ENCODE assay signal across 9 cellular contexts in genomic region chr9:83977196-83977595, GRCh38. TPM values are rescaled to one million over a fixed set of nuclear protein-coding genes. Genes with fewer than 3 reads are reported as not detected.
DNase-seq lines count a peak whose midpoint lies in the region; ATAC-seq and TF ChIP-seq lines count a peak whose summit lies in the region.
"Had no signal": no experiment of that assay in that cellular context is flagged by ENCODE, and none has a peak within 500 bp of the region (broad histone marks: within the 10 kb centered on the region; RNA-seq: fewer than 3 reads in every experiment).

No MANE protein-coding gene starts in this region.

- H3K27ac ChIP-seq in CD4-positive, alpha-beta memory T cell (ENCODE audit: low read depth, low read length): peak overlapping the region; percentile 98
- H3K27ac ChIP-seq in MM.1S (ENCODE audit: low read length) (no peak overlapping the region), coronary artery (no peak overlapping the region), neural cell (ENCODE audit: low read length) (no peak overlapping the region)

- TF ChIP-seq CTCF in MM.1S (IDR thresholded peaks at IDR 0.05; ENCODE audit: low read length): no peak
- TF ChIP-seq CTCF in coronary artery (IDR thresholded peaks at IDR 0.05): no peak
- TF ChIP-seq CTCF in neural cell (IDR thresholded peaks at IDR 0.05; ENCODE audit: poor library complexity, severe bottlenecking): no peak

- no peak for TF ChIP-seq EP300 in neural cell (conservative IDR thresholded peaks at IDR 0.05; ENCODE audit: poor library complexity, severe bottlenecking)

- H3K27me3 ChIP-seq in CD4-positive, alpha-beta memory T cell (ENCODE audit: insufficient read depth, low read length): no peaks in the 10 kb centered on the region
- no peaks in the 10 kb centered on the region for H3K27me3 ChIP-seq in MM.1S (replicated peaks; ENCODE audit: insufficient read depth, low read length)
- H3K27me3 ChIP-seq in neural cell (ENCODE audit: insufficient read depth, low read depth, low read length): no peaks in the 10 kb centered on the region

- intact Hi-C loops in CD4-positive, alpha-beta memory T cell (cut with micrococcal nuclease): no loop called here

- H3F3A ChIP-seq in MM.1S (ENCODE audit: insufficient read depth, low read length) (peaks cover 50% of the 10 kb centered on the region), neural cell (ENCODE audit: insufficient read depth, low read length, poor library complexity, severe bottlenecking) (peaks cover 8% of the 10 kb centered on the region)

- CTCF ChIA-PET in CD4-positive, alpha-beta memory T cell (lab: Charles Lee; ENCODE audit: partially characterized antibody): interaction anchor here (0.9 to 1.5 kb wide), 4 partner anchors 17 to 356 kb away, joined by 3 to 6 read pairs (median 4); partner anchors contain the start of gene UBQLN1

- POLR2A ChIA-PET in CD4-positive, alpha-beta memory T cell (lab: Charles Lee; ENCODE audit: partially characterized antibody): interaction anchor here (1.5 to 2.1 kb wide), 2 partner anchors 10 to 19 kb away, joined by 6 read pairs; no protein-coding TSS in a partner anchor

- H3K4me3 Mint-ChIP-seq in CD4-positive, alpha-beta memory T cell: peak overlapping the region; percentile 94 to 100 (median 100)

- H3K36me3 ChIP-seq in CD4-positive, alpha-beta memory T cell (ENCODE audit: insufficient read depth, low read length): peaks cover 56% of the 10 kb centered on the region
- H3K36me3 ChIP-seq in MM.1S (replicated peaks; ENCODE audit: insufficient read depth, low read length): peaks cover 55% of the 10 kb centered on the region
- peaks cover 22% of the 10 kb centered on the region for H3K36me3 ChIP-seq in neural cell (ENCODE audit: insufficient read depth, low read length)

- H3K9ac ChIP-seq in MM.1S (ENCODE audit: low read length): no peak overlapping the region
- H3K9ac ChIP-seq in neural cell (ENCODE audit: low read length): peak overlapping the region; percentile 100

- no peaks in the 10 kb centered on the region for H3K9me3 ChIP-seq in CD4-positive, alpha-beta memory T cell (ENCODE audit: control insufficient read depth in 1 of 2, low read length in 2 of 2)
- H3K9me3 ChIP-seq in MM.1S (replicated peaks; ENCODE audit: insufficient read depth, low read length) (no peaks in the 10 kb centered on the region), neural cell (ENCODE audit: low read length) (no peaks in the 10 kb centered on the region)

- H3K27ac Mint-ChIP-seq in CD4-positive, alpha-beta memory T cell: peak overlapping the region in 6 of 7 donors; percentile 41 to 100 (median 99)

- no peak overlapping the region for H2AFZ ChIP-seq in MM.1S (ENCODE audit: low read length)
- no peak overlapping the region for H2AFZ ChIP-seq in neural cell (ENCODE audit: low read depth, low read length)

- peaks cover 96% of the 10 kb centered on the region for H3K79me2 ChIP-seq in MM.1S (ENCODE audit: low read length)
- H3K79me2 ChIP-seq in neural cell (replicated peaks; ENCODE audit: insufficient read depth, low read length): peaks cover 80% of the 10 kb centered on the region

- H3K9me2 ChIP-seq in MM.1S (replicated peaks; ENCODE audit: insufficient read depth, low read length) (no peaks in the 10 kb centered on the region), neural cell (ENCODE audit: insufficient read depth, low read length) (no peaks in the 10 kb centered on the region)

- H3K27me3 Mint-ChIP-seq in CD4-positive, alpha-beta memory T cell: no peaks in the 10 kb centered on the region

- H4K20me1 ChIP-seq in MM.1S (ENCODE audit: insufficient read depth, low read length) (peaks cover 69% of the 10 kb centered on the region), neural cell (ENCODE audit: insufficient read depth) (peaks cover 57% of the 10 kb centered on the region)

- peaks cover 61 to 81% of the 10 kb centered on the region in 2 donors for H3K36me3 Mint-ChIP-seq in CD4-positive, alpha-beta memory T cell

- ATAC-seq in HG02759 (IDR thresholded peaks at IDR 0.05; ENCODE audit: unreplicated experiment) (no peak), GM21786 (IDR thresholded peaks at IDR 0.05; ENCODE audit: unreplicated experiment) (no peak)

- H3K9me3 Mint-ChIP-seq in CD4-positive, alpha-beta memory T cell: peaks cover 0 to 5% (median 0%) of the 10 kb centered on the region in 8 donors

- peaks cover 70% of the 10 kb centered on the region for H3K4me1 ChIP-seq in CD4-positive, alpha-beta memory T cell (ENCODE audit: insufficient read depth, low read length)
- H3K4me1 ChIP-seq in MM.1S (ENCODE audit: low read length): peaks cover 17% of the 10 kb centered on the region; the same call in 1 of the 2 replicates

- no peak overlapping the region for H3K4me3 ChIP-seq in CD4-positive, alpha-beta memory T cell (ENCODE audit: low read length in 2 of 2)
- H3K4me3 ChIP-seq in MM.1S (ENCODE audit: low read length) (no peak overlapping the region), coronary artery (peak overlapping the region; percentile 90), neural cell (ENCODE audit: low read length) (peak overlapping the region; percentile 85)

- H3K4me2 ChIP-seq in MM.1S (ENCODE audit: low read depth, low read length) (peak overlapping the region; percentile 84; the same call in 1 of the 2 replicates), neural cell (ENCODE audit: low read length) (peak overlapping the region; percentile 71)

- no peak for DNase-seq in CD4-positive, alpha-beta memory T cell
- no peak for DNase-seq in MM.1S
- no peak for DNase-seq in coronary artery (ENCODE audit: low spot score)
- DNase-seq in NOMO-1 (lab: John Stamatoyannopoulos, UW; ENCODE audit: unreplicated experiment in 2 of 2): no peak
- DNase-seq in COLO668 (lab: John Stamatoyannopoulos, UW; ENCODE audit: unreplicated experiment): no peak
- DNase-seq: NCI-H1436 treated with DMSO at 0.1 percent for 48 hours had no signal

- peaks cover 36 to 88% (median 46%) of the 10 kb centered on the region in 4 donors for H3K4me1 Mint-ChIP-seq in CD4-positive, alpha-beta memory T cell

- no peak for TF ChIP-seq RAD21 in neural cell (conservative IDR thresholded peaks at IDR 0.05)

TF ChIP-seq in neural cell, 6 proteins besides CTCF, POLR2A, EP300 and RAD21:
- no peak for TF ChIP-seq REST (IDR thresholded peaks at IDR 0.05; ENCODE audit: borderline replicate concordance)
- no peak for TF ChIP-seq TAF1 (IDR thresholded peaks at IDR 0.05; ENCODE audit: low read depth)
- no peak for TF ChIP-seq SMC3 (conservative IDR thresholded peaks at IDR 0.05; ENCODE audit: poor library complexity)
- TF ChIP-seq MXI1 (conservative IDR thresholded peaks at IDR 0.05; ENCODE audit: poor library complexity, severe bottlenecking): no peak
- TF ChIP-seq EZH2 (IDR thresholded peaks at IDR 0.05; ENCODE audit: borderline replicate concordance, insufficient read depth, low read length, poor library complexity, severe bottlenecking): no peak
- no peak for TF ChIP-seq POLR2AphosphoS5 (IDR thresholded peaks at IDR 0.05)

RNA-seq across cellular contexts. Expression of gene HNRNPK, which starts 2.8 kb away (rescaled TPM):
- 100 to 1,000 TPM; 539 to 562 TPM for total RNA-seq in CD4-positive, alpha-beta memory T cell
- 1,000 to 10,000 TPM in 1 of 2 donors, 100 to 1,000 TPM in 1; 898 to 1,109 TPM for polyA plus RNA-seq in CD4-positive, alpha-beta memory T cell
- polyA plus RNA-seq in neural cell: 1,053 and 1,061 TPM in 2 replicates
- 1,004 and 1,065 TPM in 2 replicates for polyA minus RNA-seq in neural cell

RNA-seq across cellular contexts. Expression of gene RMI1, which starts 3.4 kb away (rescaled TPM):
- total RNA-seq in CD4-positive, alpha-beta memory T cell: 1 to 10 TPM; 6.7 to 7.3 TPM
- polyA plus RNA-seq in CD4-positive, alpha-beta memory T cell: 1 to 10 TPM; 5.6 to 6.3 TPM
- 12.9 and 13.1 TPM in 2 replicates for polyA plus RNA-seq in neural cell
- 24.3 and 38.8 TPM in 2 replicates for polyA minus RNA-seq in neural cell

RNA-seq across cellular contexts. Expression of gene KIF27, which starts 56.0 kb away (rescaled TPM):
- 1 to 10 TPM; 4.7 to 5.2 TPM for total RNA-seq in CD4-positive, alpha-beta memory T cell
- polyA plus RNA-seq in CD4-positive, alpha-beta memory T cell: 1 to 10 TPM; 1.5 to 2.1 TPM
- polyA plus RNA-seq in neural cell: 7.1 and 8.8 TPM in 2 replicates
- polyA minus RNA-seq in neural cell: 25.1 and 30.8 TPM in 2 replicates

Comparison
In these comparisons a context has a peak if more than half of its experiments do, and no peak if none do; other contexts are left out.
1. H3K4me3 ChIP-seq: peak in coronary artery (single experiment) and neural cell (single experiment); none in CD4-positive, alpha-beta memory T cell (0 of 2) and MM.1S (single experiment).